4 cellular contexts compared by ENCODE assay signal in the genomic region with DNA sequence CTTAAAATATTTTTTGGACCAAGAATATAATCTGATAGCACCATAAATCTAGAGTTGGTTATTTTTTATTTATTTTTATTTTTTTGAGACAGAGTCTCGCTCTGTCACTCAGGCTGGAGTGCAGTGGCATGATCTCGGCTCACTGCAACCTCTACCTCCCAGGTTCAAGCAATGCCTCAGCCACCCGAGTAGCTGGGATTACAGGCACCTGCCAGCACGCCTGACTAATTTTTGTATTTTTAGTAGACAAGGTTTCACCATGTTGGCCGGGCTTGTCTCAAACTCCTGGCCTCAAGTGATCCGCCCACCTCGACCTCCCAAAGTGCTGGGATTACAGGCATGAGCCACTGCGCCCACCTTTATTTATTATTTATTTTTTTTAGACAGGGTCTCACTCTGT. TPM values are rescaled to one million over a fixed set of nuclear protein-coding genes. Genes with fewer than 3 reads are reported as not detected.
DNase-seq lines count a peak whose midpoint lies in the region; ATAC-seq and TF ChIP-seq lines count a peak whose summit lies in the region.
"Not testable (repeated sequence)": the region's sequence is repeated elsewhere in the genome, so short reads cannot be mapped to it uniquely, and the experiment has no call there.

No MANE protein-coding gene starts in this region.

- not testable (repeated sequence) for H3K4me3 ChIP-seq in HEK293 (ENCODE audit: low read depth, low read length); psoas muscle; gastrocnemius medialis; thyroid gland (replicated peaks in 1 of 3)

- in situ Hi-C loops in gastrocnemius medialis (cut with MboI; ENCODE audit: low sequenced_read_pairs in 4 of 4): not testable (repeated sequence)

- not testable (repeated sequence) for H3K9me3 ChIP-seq in HEK293 (ENCODE audit: control insufficient read depth, insufficient read depth, low read depth, low read length); psoas muscle; gastrocnemius medialis; thyroid gland

- DNase-seq in psoas muscle (peak; percentile 19 to 64), gastrocnemius medialis (peak; percentile 42 to 78), thyroid gland (peak; percentile 18 to 28)

- CTCF ChIA-PET in HEK293 (lab: Yijun Ruan, JAX): interaction anchor here (0.6 to 2.2 kb wide), 2 partner anchors 11 to 613 kb away, joined by 5 to 16 read pairs; no protein-coding TSS in a partner anchor

- not testable (repeated sequence) for TF ChIP-seq POLR2A in gastrocnemius medialis (IDR thresholded peaks at IDR 0.05); thyroid gland (IDR thresholded peaks at IDR 0.05)

- POLR2A ChIA-PET in HEK293 (lab: Yijun Ruan, JAX): not testable (repeated sequence)

- H3K36me3 ChIP-seq in HEK293 (ENCODE audit: control insufficient read depth in 2 of 2, insufficient read depth in 1 of 2, low read length in 2 of 2) (peaks cover 3 to 23% of the 10 kb centered on the region in 2 experiments; a peak in 2 of 3 replicates), psoas muscle (ENCODE audit: insufficient read depth in 1 of 2, low read depth in 1 of 2) (peaks cover 4 to 44% of the 10 kb centered on the region in 2 donors), gastrocnemius medialis (peaks cover 0 to 21% of the 10 kb centered on the region in 2 donors)
- H3K36me3 ChIP-seq in thyroid gland: not testable (repeated sequence)

- 58 to 71% (median 58%) methylated on average over 8 of the region's 8 CpGs for WGBS in psoas muscle, 3 donors
- WGBS in thyroid gland, 2 donors: 68 to 69% methylated on average over 8 of the region's 8 CpGs

- H3K27ac ChIP-seq in HEK293 (ENCODE audit: extremely low read depth, low read depth, low read length); thyroid gland: not testable (repeated sequence)
- H3K27ac ChIP-seq in psoas muscle (peak overlapping the region; percentile 69), gastrocnemius medialis (peak overlapping the region; percentile 59 to 75 (median 70))

- TF ChIP-seq CTCF in HEK293 (tag by site-specific recombination; IDR thresholded peaks at IDR 0.05); psoas muscle (IDR thresholded peaks at IDR 0.05); gastrocnemius medialis (IDR thresholded peaks at IDR 0.05 in 4 of 5, conservative IDR thresholded peaks at IDR 0.05 in 1 of 5); thyroid gland (IDR thresholded peaks at IDR 0.05): not testable (repeated sequence)

- H3K27me3 ChIP-seq in psoas muscle (ENCODE audit: insufficient read depth in 3 of 3, low read length in 2 of 3); gastrocnemius medialis; thyroid gland: not testable (repeated sequence)

- intact Hi-C loops in psoas muscle (cut with DNase I); gastrocnemius medialis (cut with DNase I; ENCODE audit: low total_unique reads); thyroid gland (cut with DNase I): not testable (repeated sequence)

- H3K4me1 ChIP-seq in HEK293 (ENCODE audit: control insufficient read depth, insufficient read depth, low read length); gastrocnemius medialis; thyroid gland: not testable (repeated sequence)
- H3K4me1 ChIP-seq in psoas muscle: peaks cover 14% of the 10 kb centered on the region

- ATAC-seq in psoas muscle (peak; percentile 67 to 87 (median 82)), gastrocnemius medialis (peak; percentile 63 to 85)

TF ChIP-seq in HEK293, 187 proteins besides CTCF, POLR2A, EP300 and RAD21:
- TF ChIP-seq GLIS1 (tag by site-specific recombination; IDR thresholded peaks at IDR 0.05) (peak; percentile 22; the same call in 1 of the 2 replicates), ZFHX2 (tag by site-specific recombination; conservative IDR thresholded peaks at IDR 0.05) (peak; percentile 58), EGR2 (tag by site-specific recombination; IDR thresholded peaks at IDR 0.05; ENCODE audit: low read depth) (0 out of 2 replicates have a peak, but pooled peaks have one; percentile 40)

RNA-seq across cellular contexts. Expression of gene NCOA6, which starts 45.2 kb away (rescaled TPM):
- 10 to 100 TPM; 11.0 to 15.7 (median 13.0) TPM for total RNA-seq in psoas muscle
- polyA plus RNA-seq in psoas muscle: 1 to 10 TPM; 5.6 to 7.2 (median 6.9) TPM
- 10 to 100 TPM; 10.9 to 12.7 (median 11.6) TPM for total RNA-seq in gastrocnemius medialis
- total RNA-seq in thyroid gland: 10 to 100 TPM; 26.5 to 33.8 (median 32.3) TPM
